In genomic region chr2:9696731-9697130, GRCh38 we compare ENCODE assay signal across 18 cellular contexts.
DNase-seq lines count a peak whose midpoint lies in the region; ATAC-seq, FAIRE-seq and TF ChIP-seq lines count a peak whose summit lies in the region.
"Had no signal": no experiment of that assay in that cellular context is flagged by ENCODE, and none has a peak within 500 bp of the region (broad histone marks: within the 10 kb centered on the region; RNA-seq: fewer than 3 reads in every experiment).

No MANE protein-coding gene starts in this region.

- no peak for FAIRE-seq in A549 (lab: Jason Lieb, UNC)
- FAIRE-seq: GM12878, GM18507, H54 had no signal

- CTCF ChIA-PET in A549 (lab: Yijun Ruan, JAX) = interaction anchor here (1.2 to 1.7 kb wide), 5 partner anchors 8 to 74 kb away, joined by 3 to 5 read pairs (median 4); no protein-coding TSS in a partner anchor

- TF ChIP-seq RAD21 in A549 (conservative IDR thresholded peaks at IDR 0.05 in 1 of 2, IDR thresholded peaks at IDR 0.05 in 1 of 2) = no peak

- WGBS in A549 (ENCODE audit: missing lambda C conversion rate) = 78% methylated on average over 4 of the region's 4 CpGs
- 75% methylated on average over 4 of the region's 4 CpGs for WGBS in hepatocyte (ENCODE audit: low lambda C conversion rate, missing lambda C conversion rate)

- no peaks in the 10 kb centered on the region for H3K36me3 ChIP-seq in hepatocyte (replicated peaks; ENCODE audit: insufficient read depth, low read depth)
- H3K36me3 ChIP-seq: BLaER1 had no signal

- ATAC-seq in A549 (no peak), T-helper 17 cell (no peak)
- ATAC-seq: GM12878 had no signal

- TF ChIP-seq CTCF in A549 (IDR thresholded peaks at IDR 0.05) (no peak), hepatocyte (IDR thresholded peaks at IDR 0.05; ENCODE audit: poor library complexity) (no peak)

- no peaks in the 10 kb centered on the region for H3K36me3 Mint-ChIP-seq in T-helper 17 cell (ENCODE audit: low read depth)
- H3K36me3 Mint-ChIP-seq: IgD-negative memory B cell had no signal

- H3K4me1 ChIP-seq in A549 = peaks cover 35% of the 10 kb centered on the region
- H3K4me1 ChIP-seq in hepatocyte (ENCODE audit: insufficient read depth) = peaks cover 4% of the 10 kb centered on the region

- no peak for TF ChIP-seq EP300 in A549 (IDR thresholded peaks at IDR 0.05)

- no peaks in the 10 kb centered on the region for H3K9me3 ChIP-seq in A549
- H3K9me3 ChIP-seq in T-helper 17 cell (ENCODE audit: control insufficient read depth, low read length, poor library complexity, severe bottlenecking) = no peaks in the 10 kb centered on the region
- H3K9me3 ChIP-seq in hepatocyte (ENCODE audit: low read depth) = no peaks in the 10 kb centered on the region
- H3K9me3 ChIP-seq: BLaER1 had no signal

- no peaks in the 10 kb centered on the region for H3K79me2 ChIP-seq in hepatocyte

- no peak overlapping the region for H2AFZ ChIP-seq in hepatocyte
- H2AFZ ChIP-seq: GM23248 had no signal

- peaks cover 13% of the 10 kb centered on the region for H3K4me1 Mint-ChIP-seq in T-helper 17 cell

- H3K27ac ChIP-seq in A549 (peak overlapping the region; percentile 29 to 91; a peak in 3 of 6 replicates), hepatocyte (peak overlapping the region; percentile 88)
- H3K27ac ChIP-seq: 22Rv1, GM23248 had no signal

- no peak overlapping the region; the same call in 2 of the 3 replicates for H3K4me2 ChIP-seq in A549
- H3K4me2 ChIP-seq in hepatocyte = peak overlapping the region; percentile 38

- no peaks in the 10 kb centered on the region for H3K27me3 ChIP-seq in hepatocyte
- H3K27me3 ChIP-seq: BLaER1 had no signal

- DNase-seq in A549 (ENCODE audit: low read depth in 1 of 2, low spot score in 1 of 2) (no peak), T-helper 17 cell (no peak), hepatocyte (ENCODE audit: low spot score) (no peak), posterior vena cava (ENCODE audit: low spot score) (peak; percentile 1), mucosa of gallbladder (ENCODE audit: low spot score) (no peak), NCI-H226 (no peak), middle frontal gyrus (ENCODE audit: extremely low spot score, low spot score) (no peak)
- no peak for DNase-seq in effector CD4-positive, alpha-beta T cell
- DNase-seq: AML-193, Calu3, DMS 273 treated with DMSO at 0.1 percent for 48 hours, GM23248 had no signal

- no peak overlapping the region for H3K4me3 Mint-ChIP-seq in T-helper 17 cell
- H3K4me3 Mint-ChIP-seq: IgD-negative memory B cell had no signal

- peak overlapping the region; percentile 54 for H3K27ac Mint-ChIP-seq in T-helper 17 cell
- H3K27ac Mint-ChIP-seq: IgD-negative memory B cell had no signal

- H3K4me3 ChIP-seq in A549 = no peak overlapping the region
- no peak overlapping the region for H3K4me3 ChIP-seq in hepatocyte
- H3K4me3 ChIP-seq: BLaER1, GM12878, GM23248 had no signal

- POLR2A ChIA-PET in A549 (lab: Yijun Ruan, JAX) = no interaction called here

- TF ChIP-seq POLR2A in A549 (IDR thresholded peaks at IDR 0.05; ENCODE audit: low read length) = no peak

- intact Hi-C loops in posterior vena cava (cut with DNase I) = loop anchor here in 1 of 2 donors (10.0 kb wide), 2 partner anchors 62 to 142 kb away; partner anchors contain the start of genes ADAM17 and YWHAQ

- no peaks in the 10 kb centered on the region for H3K27me3 Mint-ChIP-seq in T-helper 17 cell

- no peaks in the 10 kb centered on the region for H3K9me2 ChIP-seq in hepatocyte (replicated peaks; ENCODE audit: insufficient read depth)

- H4K20me1 ChIP-seq in hepatocyte (ENCODE audit: insufficient read depth, poor library complexity, severe bottlenecking) = no peaks in the 10 kb centered on the region
- H4K20me1 ChIP-seq: BLaER1 had no signal

TF ChIP-seq in A549, 52 proteins besides CTCF, POLR2A, EP300 and RAD21:
- TF ChIP-seq MAZ (IDR thresholded peaks at IDR 0.05; ENCODE audit: borderline replicate concordance, low read depth, low read length) (no peak), PBX3 (IDR thresholded peaks at IDR 0.05) (no peak), FOXS1 (CRISPR knock-in tag; IDR thresholded peaks at IDR 0.05) (no peak), HDAC2 (IDR thresholded peaks at IDR 0.05) (no peak), HOXB5 (CRISPR knock-in tag; IDR thresholded peaks at IDR 0.05) (no peak), GATA3 (IDR thresholded peaks at IDR 0.05; ENCODE audit: borderline replicate concordance) (no peak), CEBPB (IDR thresholded peaks at IDR 0.05) (no peak), EHF (CRISPR knock-in tag; IDR thresholded peaks at IDR 0.05) (no peak), POLR2AphosphoS2 (conservative IDR thresholded peaks at IDR 0.05; ENCODE audit: low read length) (no peak), RCOR1 (IDR thresholded peaks at IDR 0.05; ENCODE audit: low read depth, low read length) (no peak), MYC (IDR thresholded peaks at IDR 0.05; ENCODE audit: borderline replicate concordance, low read length) (no peak), MAX (IDR thresholded peaks at IDR 0.05) (no peak)
TF ChIP-seq in A549: peak in this region for 0.
